ENCODE assay signal across 8 cellular contexts in the genomic region with DNA sequence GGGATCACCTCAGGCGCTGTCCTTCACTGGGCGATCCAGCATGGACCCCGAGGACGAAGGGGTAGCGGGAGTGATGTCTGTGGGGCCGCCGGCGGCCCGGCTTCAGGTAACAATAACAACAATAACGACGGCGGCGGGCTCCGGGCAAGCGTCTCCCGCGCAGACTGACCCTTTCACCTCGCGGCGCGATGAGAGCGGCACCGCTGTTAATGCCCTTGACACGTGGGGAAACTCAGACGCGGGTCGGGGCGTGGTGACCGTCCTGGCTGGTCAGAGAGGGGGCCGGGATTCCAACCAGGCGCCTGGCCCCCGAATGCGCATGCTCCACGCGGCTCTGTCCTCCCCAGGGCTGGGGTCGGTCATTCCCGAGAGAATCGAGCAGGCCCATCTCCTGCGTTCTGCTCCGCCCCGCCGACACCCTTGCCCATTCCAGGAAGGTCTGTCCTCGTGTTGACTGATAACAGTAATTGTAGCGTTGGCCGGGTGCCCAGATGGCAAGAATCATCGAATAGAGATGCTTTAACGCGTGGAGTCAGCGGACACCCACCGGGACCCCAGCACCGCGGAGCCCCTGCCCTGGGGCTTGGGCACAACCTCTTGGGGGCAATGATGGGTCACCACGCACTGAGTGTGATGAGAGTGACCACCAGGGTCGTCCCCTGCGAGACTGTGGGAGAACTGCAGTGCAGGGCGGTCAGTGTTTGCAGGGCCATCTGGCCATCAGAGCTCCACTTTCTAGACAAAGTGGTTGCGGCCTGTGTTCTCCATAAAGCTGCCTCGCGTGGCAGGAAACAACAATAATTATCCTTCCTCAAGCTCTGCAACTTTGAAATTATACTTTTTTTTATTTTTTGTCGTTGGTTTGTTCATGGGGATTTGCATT. TPM values are rescaled to one million over a fixed set of nuclear protein-coding genes. Genes with fewer than 3 reads are reported as not detected.
A peak's percentile ranks its signal among the peaks of the same experiment; 100 is the strongest.
DNase-seq lines count a peak whose midpoint lies in the region; ATAC-seq and TF ChIP-seq lines count a peak whose summit lies in the region.

No MANE protein-coding gene starts in this region.

- H3K27me3 ChIP-seq in CD4-positive, CD25-positive, alpha-beta regulatory T cell (ENCODE audit: control insufficient read depth, insufficient read depth, low read length): no peaks in the 10 kb centered on the region
- H3K27me3 ChIP-seq in body of pancreas: no peaks in the 10 kb centered on the region
- no peaks in the 10 kb centered on the region for H3K27me3 ChIP-seq in iPS-15b (ENCODE audit: control insufficient read depth, insufficient read depth, low read length)

- H3K4me3 Mint-ChIP-seq in CD4-positive, CD25-positive, alpha-beta regulatory T cell: peak overlapping the region; percentile 89 to 99 (median 96)
- H3K4me3 Mint-ChIP-seq in T-helper 17 cell: peak overlapping the region; percentile 97

- H3K4me1 ChIP-seq in CD4-positive, CD25-positive, alpha-beta regulatory T cell (ENCODE audit: control insufficient read depth, insufficient read depth, low read length, poor library complexity, severe bottlenecking): peaks cover 20% of the 10 kb centered on the region
- H3K4me1 ChIP-seq in body of pancreas: peaks cover 20% of the 10 kb centered on the region
- peaks cover 5% of the 10 kb centered on the region for H3K4me1 ChIP-seq in iPS-15b (ENCODE audit: control insufficient read depth, insufficient read depth, low read length)

- ATAC-seq in CD4-positive, CD25-positive, alpha-beta regulatory T cell (ENCODE audit: low read depth in 2 of 2): no peak
- ATAC-seq in GM21528 (IDR thresholded peaks at IDR 0.05; ENCODE audit: low FRiP score, unreplicated experiment) (peak; percentile 41), T-helper 17 cell (no peak), body of pancreas (peak; percentile 39), sciatic nerve (peak; percentile 61), HG03469 (IDR thresholded peaks at IDR 0.05; ENCODE audit: unreplicated experiment) (no peak)

- H3K9me3 ChIP-seq in CD4-positive, CD25-positive, alpha-beta regulatory T cell (ENCODE audit: control insufficient read depth in 2 of 2, low read length in 2 of 2): peaks cover 18 to 21% of the 10 kb centered on the region in 2 experiments
- H3K9me3 ChIP-seq in T-helper 17 cell (ENCODE audit: control insufficient read depth, low read length, poor library complexity, severe bottlenecking) (no peaks in the 10 kb centered on the region), body of pancreas (no peaks in the 10 kb centered on the region), iPS-15b (ENCODE audit: control insufficient read depth, insufficient read depth, low read length) (no peaks in the 10 kb centered on the region)

- H3K36me3 Mint-ChIP-seq in CD4-positive, CD25-positive, alpha-beta regulatory T cell: peaks cover 28% of the 10 kb centered on the region
- H3K36me3 Mint-ChIP-seq in T-helper 17 cell (ENCODE audit: low read depth): peaks cover 8% of the 10 kb centered on the region

- H3K27ac Mint-ChIP-seq in CD4-positive, CD25-positive, alpha-beta regulatory T cell: peak overlapping the region; percentile 95 to 99 (median 95)
- H3K27ac Mint-ChIP-seq in T-helper 17 cell: peak overlapping the region; percentile 95

- no peaks in the 10 kb centered on the region for H3K27me3 Mint-ChIP-seq in CD4-positive, CD25-positive, alpha-beta regulatory T cell
- H3K27me3 Mint-ChIP-seq in T-helper 17 cell: no peaks in the 10 kb centered on the region

- TF ChIP-seq CTCF in body of pancreas (IDR thresholded peaks at IDR 0.05): no peak

- peak in 2 of 3 donors; percentile 24 to 32 for DNase-seq in CD4-positive, CD25-positive, alpha-beta regulatory T cell
- no peak for DNase-seq in Jurkat, Clone E6-1 (ENCODE audit: low read depth, low spot score)
- DNase-seq in T-helper 17 cell (peak; percentile 5 to 22 (median 18)), body of pancreas (peak; percentile 65 to 71 (median 68)), sciatic nerve (ENCODE audit: low spot score) (peak; percentile 83)

- intact Hi-C loops in body of pancreas (cut with DNase I): no loop called here
- intact Hi-C loops in sciatic nerve (cut with DNase I): no loop called here

- H3K27ac ChIP-seq in CD4-positive, CD25-positive, alpha-beta regulatory T cell (ENCODE audit: insufficient read depth, low read length, poor library complexity, severe bottlenecking): peak overlapping the region; percentile 70
- H3K27ac ChIP-seq in body of pancreas: peak overlapping the region; percentile 56 to 86 (median 75)

- no peak for TF ChIP-seq POLR2A in body of pancreas (IDR thresholded peaks at IDR 0.05)

- WGBS in body of pancreas, 2 donors: 2 to 32% methylated on average over 8 to 60 of the region's 60 CpGs

- peak overlapping the region; percentile 61 for H3K4me3 ChIP-seq in CD4-positive, CD25-positive, alpha-beta regulatory T cell (ENCODE audit: low read depth, low read length)
- H3K4me3 ChIP-seq in Jurkat, Clone E6-1 (ENCODE audit: low read length): peak overlapping the region; percentile 71
- peak overlapping the region; percentile 44 to 91 for H3K4me3 ChIP-seq in body of pancreas
- H3K4me3 ChIP-seq in iPS-15b (ENCODE audit: low read depth, low read length): peak overlapping the region; percentile 97

- H3K4me1 Mint-ChIP-seq in CD4-positive, CD25-positive, alpha-beta regulatory T cell: peaks cover 19 to 62% (median 29%) of the 10 kb centered on the region in 4 donors
- peaks cover 25% of the 10 kb centered on the region for H3K4me1 Mint-ChIP-seq in T-helper 17 cell

- H3K36me3 ChIP-seq in CD4-positive, CD25-positive, alpha-beta regulatory T cell (ENCODE audit: control insufficient read depth, insufficient read depth, low read length): peaks cover 18% of the 10 kb centered on the region
- H3K36me3 ChIP-seq in body of pancreas (replicated peaks in 1 of 2; ENCODE audit: insufficient read depth in 1 of 2, low read depth in 2 of 2) (no peaks in the 10 kb centered on the region), iPS-15b (ENCODE audit: control insufficient read depth, insufficient read depth, low read length) (peaks cover 10% of the 10 kb centered on the region)

- peaks cover 0 to 22% (median 9%) of the 10 kb centered on the region in 7 donors for H3K9me3 Mint-ChIP-seq in CD4-positive, CD25-positive, alpha-beta regulatory T cell

- peak overlapping the region; percentile 98 for H3K9ac ChIP-seq in iPS-15b (ENCODE audit: low read depth, low read length)

RNA-seq across cellular contexts. Expression of gene ZNF8, which starts 0.5 kb away (rescaled TPM):
- 6.7 TPM for total RNA-seq in CD4-positive, CD25-positive, alpha-beta regulatory T cell
- under 1 TPM; 0.33 to 0.87 (median 0.61) TPM for polyA plus RNA-seq in CD4-positive, CD25-positive, alpha-beta regulatory T cell
- 0.12 TPM for polyA plus RNA-seq in Jurkat, Clone E6-1 (2012; ENCODE audit: insufficient read depth, insufficient read length)
- total RNA-seq in T-helper 17 cell (1 to 10 TPM; 5.6 to 6.6 TPM), body of pancreas (1 to 10 TPM; 3.6 to 4.6 TPM), sciatic nerve (6.9 TPM)

RNA-seq across cellular contexts. Expression of gene ERVK3-1, which starts 25.9 kb away (rescaled TPM):
- 117 TPM for total RNA-seq in CD4-positive, CD25-positive, alpha-beta regulatory T cell
- polyA plus RNA-seq in CD4-positive, CD25-positive, alpha-beta regulatory T cell: 10 to 100 TPM; 65.9 to 85.8 (median 77.4) TPM
- 78.5 TPM for polyA plus RNA-seq in Jurkat, Clone E6-1 (2012; ENCODE audit: insufficient read depth, insufficient read length)
- total RNA-seq in T-helper 17 cell (100 to 1,000 TPM; 108 to 110 TPM), body of pancreas (10 to 100 TPM; 39.6 to 54.2 TPM), sciatic nerve (32.9 TPM)

RNA-seq across cellular contexts. Expression of gene ZSCAN22, which starts 47.5 kb away (rescaled TPM):
- total RNA-seq in CD4-positive, CD25-positive, alpha-beta regulatory T cell: 2.1 TPM
- 1 to 10 TPM in 2 of 4 donors, under 1 TPM in 2; 0.31 to 2.6 (median 1.3) TPM for polyA plus RNA-seq in CD4-positive, CD25-positive, alpha-beta regulatory T cell
- polyA plus RNA-seq in Jurkat, Clone E6-1 (2012; ENCODE audit: insufficient read depth, insufficient read length): 1.5 TPM
- total RNA-seq in T-helper 17 cell (1 to 10 TPM; 1.5 to 1.7 TPM), body of pancreas (1 to 10 TPM in 1 of 2 donors, under 1 TPM in 1; 0.99 to 3.1 TPM), sciatic nerve (4.5 TPM)

RNA-seq across cellular contexts. Expression of gene ZNF544, which starts 50.6 kb away (rescaled TPM):
- total RNA-seq in CD4-positive, CD25-positive, alpha-beta regulatory T cell: 11.6 TPM
- polyA plus RNA-seq in CD4-positive, CD25-positive, alpha-beta regulatory T cell: 10 to 100 TPM; 16.2 to 20.8 (median 19.2) TPM
- polyA plus RNA-seq in Jurkat, Clone E6-1 (2012; ENCODE audit: insufficient read depth, insufficient read length): not detected
- total RNA-seq in T-helper 17 cell (10 to 100 TPM; 13.4 to 15.0 TPM), body of pancreas (10 to 100 TPM in 1 of 2 donors, 1 to 10 TPM in 1; 9.9 to 17.1 TPM), sciatic nerve (28.9 TPM)

Comparison
In these comparisons a context has a peak if more than half of its experiments do, and no peak if none do; other contexts are left out.
1. ATAC-seq: peak in GM21528 (single experiment), body of pancreas (single experiment) and sciatic nerve (single experiment); none in CD4-positive, CD25-positive, alpha-beta regulatory T cell (0 of 2), T-helper 17 cell (single experiment) and HG03469 (single experiment).
2. Peak in every context shown above with its lines, with median percentiles within 50 percentile points of each other: H3K4me3 ChIP-seq.